In genomic region chr4:7073526-7074390, GRCh38 we compare ENCODE assay signal across 8 cellular contexts. TPM values are rescaled to one million over a fixed set of nuclear protein-coding genes. Genes with fewer than 3 reads are reported as not detected.
A peak's percentile ranks its signal among the peaks of the same experiment; 100 is the strongest.
DNase-seq lines count a peak whose midpoint lies in the region; ATAC-seq and TF ChIP-seq lines count a peak whose summit lies in the region.

No MANE protein-coding gene starts in this region.

- ATAC-seq in GM18502 (IDR thresholded peaks at IDR 0.05; ENCODE audit: poor library complexity, unreplicated experiment) (no peak), GM21528 (IDR thresholded peaks at IDR 0.05; ENCODE audit: low FRiP score, unreplicated experiment) (no peak)

- H3K27ac Mint-ChIP-seq in brain = peak overlapping the region in 3 of 5 experiments; percentile 30 to 78 (median 72)

- peaks cover 4% of the 10 kb centered on the region for H3K27me3 Mint-ChIP-seq in brain

- H3K36me3 Mint-ChIP-seq in brain = no peaks in the 10 kb centered on the region

- peaks cover 0 to 2% (median 0%) of the 10 kb centered on the region in 5 experiments for H3K9me3 Mint-ChIP-seq in brain

- DNase-seq in A172 (ENCODE audit: low spot score) (peak; percentile 72), GM10266 (ENCODE audit: extremely low spot score) (peak; percentile 66), NCI-H2227 treated with DMSO at 0.1 percent for 48 hours (lab: John Stamatoyannopoulos, UW) (peak; percentile 44), occipital lobe (lab: John Stamatoyannopoulos, UW) (peak; percentile 11), NOMO-1 (lab: John Stamatoyannopoulos, UW; ENCODE audit: unreplicated experiment in 2 of 2) (no peak)

- TF ChIP-seq CTCF in GM10266 (IDR thresholded peaks at IDR 0.05; ENCODE audit: control insufficient read depth, insufficient read depth, low read depth, missing control alignments) (no peak), brain (conservative IDR thresholded peaks at IDR 0.05) (no peak)

- H3K4me3 Mint-ChIP-seq in brain = peak overlapping the region in 1 of 5 experiments; percentile 10

- H3K4me1 Mint-ChIP-seq in brain = peaks cover 22% of the 10 kb centered on the region

RNA-seq across cellular contexts. Expression of gene GRPEL1, which starts 5.9 kb away (rescaled TPM):
- total RNA-seq in A172 (2014; rRNA removed; shearing (Covaris generic)) = 57.9 and 76.0 TPM in 2 replicates
- polyA plus RNA-seq in brain (ENCODE audit: insufficient read depth, low read depth, low replicate concordance) = 34.2 TPM
- 17.3 TPM for total RNA-seq in occipital lobe

RNA-seq across cellular contexts. Expression of gene TADA2B, which starts 30.6 kb away (rescaled TPM):
- total RNA-seq in A172 (2014; rRNA removed; shearing (Covaris generic)) = 12.6 and 15.3 TPM in 2 replicates
- polyA plus RNA-seq in brain (ENCODE audit: insufficient read depth, low read depth, low replicate concordance) = 14.1 TPM
- 21.7 TPM for total RNA-seq in occipital lobe

Comparison
In these comparisons a context has a peak if more than half of its experiments do, and no peak if none do; other contexts are left out.
1. DNase-seq: peak in A172 (single experiment), GM10266 (single experiment), NCI-H2227 treated with DMSO at 0.1 percent for 48 hours (single experiment) and occipital lobe (single experiment); none in NOMO-1 (0 of 2).